ENCODE assay signal across 2 cellular contexts in genomic region chr2:48812376-48812775, GRCh38.
TF ChIP-seq lines count a peak whose summit lies in the region.

No MANE protein-coding gene starts in this region.

TF ChIP-seq in GM23338, 12 proteins besides CTCF, POLR2A, EP300 and RAD21:
- TF ChIP-seq, protein P1, sequence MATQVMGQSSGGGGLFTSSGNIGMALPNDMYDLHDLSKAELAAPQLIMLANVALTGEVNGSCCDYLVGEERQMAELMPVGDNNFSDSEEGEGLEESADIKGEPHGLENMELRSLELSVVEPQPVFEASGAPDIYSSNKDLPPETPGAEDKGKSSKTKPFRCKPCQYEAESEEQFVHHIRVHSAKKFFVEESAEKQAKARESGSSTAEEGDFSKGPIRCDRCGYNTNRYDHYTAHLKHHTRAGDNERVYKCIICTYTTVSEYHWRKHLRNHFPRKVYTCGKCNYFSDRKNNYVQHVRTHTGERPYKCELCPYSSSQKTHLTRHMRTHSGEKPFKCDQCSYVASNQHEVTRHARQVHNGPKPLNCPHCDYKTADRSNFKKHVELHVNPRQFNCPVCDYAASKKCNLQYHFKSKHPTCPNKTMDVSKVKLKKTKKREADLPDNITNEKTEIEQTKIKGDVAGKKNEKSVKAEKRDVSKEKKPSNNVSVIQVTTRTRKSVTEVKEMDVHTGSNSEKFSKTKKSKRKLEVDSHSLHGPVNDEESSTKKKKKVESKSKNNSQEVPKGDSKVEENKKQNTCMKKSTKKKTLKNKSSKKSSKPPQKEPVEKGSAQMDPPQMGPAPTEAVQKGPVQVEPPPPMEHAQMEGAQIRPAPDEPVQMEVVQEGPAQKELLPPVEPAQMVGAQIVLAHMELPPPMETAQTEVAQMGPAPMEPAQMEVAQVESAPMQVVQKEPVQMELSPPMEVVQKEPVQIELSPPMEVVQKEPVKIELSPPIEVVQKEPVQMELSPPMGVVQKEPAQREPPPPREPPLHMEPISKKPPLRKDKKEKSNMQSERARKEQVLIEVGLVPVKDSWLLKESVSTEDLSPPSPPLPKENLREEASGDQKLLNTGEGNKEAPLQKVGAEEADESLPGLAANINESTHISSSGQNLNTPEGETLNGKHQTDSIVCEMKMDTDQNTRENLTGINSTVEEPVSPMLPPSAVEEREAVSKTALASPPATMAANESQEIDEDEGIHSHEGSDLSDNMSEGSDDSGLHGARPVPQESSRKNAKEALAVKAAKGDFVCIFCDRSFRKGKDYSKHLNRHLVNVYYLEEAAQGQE (IDR thresholded peaks at IDR 0.05; ENCODE audit: unreplicated experiment): no peak
- TF ChIP-seq, protein P2, sequence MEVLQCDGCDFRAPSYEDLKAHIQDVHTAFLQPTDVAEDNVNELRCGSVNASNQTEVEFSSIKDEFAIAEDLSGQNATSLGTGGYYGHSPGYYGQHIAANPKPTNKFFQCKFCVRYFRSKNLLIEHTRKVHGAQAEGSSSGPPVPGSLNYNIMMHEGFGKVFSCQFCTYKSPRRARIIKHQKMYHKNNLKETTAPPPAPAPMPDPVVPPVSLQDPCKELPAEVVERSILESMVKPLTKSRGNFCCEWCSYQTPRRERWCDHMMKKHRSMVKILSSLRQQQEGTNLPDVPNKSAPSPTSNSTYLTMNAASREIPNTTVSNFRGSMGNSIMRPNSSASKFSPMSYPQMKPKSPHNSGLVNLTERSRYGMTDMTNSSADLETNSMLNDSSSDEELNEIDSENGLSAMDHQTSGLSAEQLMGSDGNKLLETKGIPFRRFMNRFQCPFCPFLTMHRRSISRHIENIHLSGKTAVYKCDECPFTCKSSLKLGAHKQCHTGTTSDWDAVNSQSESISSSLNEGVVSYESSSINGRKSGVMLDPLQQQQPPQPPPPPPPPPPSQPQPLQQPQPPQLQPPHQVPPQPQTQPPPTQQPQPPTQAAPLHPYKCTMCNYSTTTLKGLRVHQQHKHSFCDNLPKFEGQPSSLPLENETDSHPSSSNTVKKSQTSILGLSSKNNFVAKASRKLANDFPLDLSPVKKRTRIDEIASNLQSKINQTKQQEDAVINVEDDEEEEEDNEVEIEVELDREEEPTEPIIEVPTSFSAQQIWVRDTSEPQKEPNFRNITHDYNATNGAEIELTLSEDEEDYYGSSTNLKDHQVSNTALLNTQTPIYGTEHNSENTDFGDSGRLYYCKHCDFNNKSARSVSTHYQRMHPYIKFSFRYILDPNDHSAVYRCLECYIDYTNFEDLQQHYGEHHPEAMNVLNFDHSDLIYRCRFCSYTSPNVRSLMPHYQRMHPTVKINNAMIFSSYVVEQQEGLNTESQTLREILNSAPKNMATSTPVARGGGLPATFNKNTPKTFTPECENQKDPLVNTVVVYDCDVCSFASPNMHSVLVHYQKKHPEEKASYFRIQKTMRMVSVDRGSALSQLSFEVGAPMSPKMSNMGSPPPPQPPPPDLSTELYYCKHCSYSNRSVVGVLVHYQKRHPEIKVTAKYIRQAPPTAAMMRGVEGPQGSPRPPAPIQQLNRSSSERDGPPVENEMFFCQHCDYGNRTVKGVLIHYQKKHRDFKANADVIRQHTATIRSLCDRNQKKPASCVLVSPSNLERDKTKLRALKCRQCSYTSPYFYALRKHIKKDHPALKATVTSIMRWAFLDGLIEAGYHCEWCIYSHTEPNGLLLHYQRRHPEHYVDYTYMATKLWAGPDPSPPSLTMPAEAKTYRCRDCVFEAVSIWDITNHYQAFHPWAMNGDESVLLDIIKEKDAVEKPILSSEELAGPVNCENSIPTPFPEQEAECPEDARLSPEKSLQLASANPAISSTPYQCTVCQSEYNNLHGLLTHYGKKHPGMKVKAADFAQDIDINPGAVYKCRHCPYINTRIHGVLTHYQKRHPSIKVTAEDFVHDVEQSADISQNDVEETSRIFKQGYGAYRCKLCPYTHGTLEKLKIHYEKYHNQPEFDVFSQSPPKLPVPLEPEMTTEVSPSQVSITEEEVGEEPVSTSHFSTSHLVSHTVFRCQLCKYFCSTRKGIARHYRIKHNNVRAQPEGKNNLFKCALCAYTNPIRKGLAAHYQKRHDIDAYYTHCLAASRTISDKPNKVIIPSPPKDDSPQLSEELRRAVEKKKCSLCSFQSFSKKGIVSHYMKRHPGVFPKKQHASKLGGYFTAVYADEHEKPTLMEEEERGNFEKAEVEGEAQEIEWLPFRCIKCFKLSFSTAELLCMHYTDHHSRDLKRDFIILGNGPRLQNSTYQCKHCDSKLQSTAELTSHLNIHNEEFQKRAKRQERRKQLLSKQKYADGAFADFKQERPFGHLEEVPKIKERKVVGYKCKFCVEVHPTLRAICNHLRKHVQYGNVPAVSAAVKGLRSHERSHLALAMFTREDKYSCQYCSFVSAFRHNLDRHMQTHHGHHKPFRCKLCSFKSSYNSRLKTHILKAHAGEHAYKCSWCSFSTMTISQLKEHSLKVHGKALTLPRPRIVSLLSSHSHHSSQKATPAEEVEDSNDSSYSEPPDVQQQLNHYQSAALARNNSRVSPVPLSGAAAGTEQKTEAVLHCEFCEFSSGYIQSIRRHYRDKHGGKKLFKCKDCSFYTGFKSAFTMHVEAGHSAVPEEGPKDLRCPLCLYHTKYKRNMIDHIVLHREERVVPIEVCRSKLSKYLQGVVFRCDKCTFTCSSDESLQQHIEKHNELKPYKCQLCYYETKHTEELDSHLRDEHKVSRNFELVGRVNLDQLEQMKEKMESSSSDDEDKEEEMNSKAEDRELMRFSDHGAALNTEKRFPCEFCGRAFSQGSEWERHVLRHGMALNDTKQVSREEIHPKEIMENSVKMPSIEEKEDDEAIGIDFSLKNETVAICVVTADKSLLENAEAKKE (CRISPR knock-in tag; IDR thresholded peaks at IDR 0.05): peak; percentile 36; the same call in 1 of the 2 replicates
- TF ChIP-seq NANOG (IDR thresholded peaks at IDR 0.05; ENCODE audit: borderline replicate concordance): 0 out of 2 replicates have a peak, but pooled peaks have one; percentile 16

TF ChIP-seq in H1, 55 proteins besides CTCF, POLR2A, EP300 and RAD21:
- TF ChIP-seq, protein P3, sequence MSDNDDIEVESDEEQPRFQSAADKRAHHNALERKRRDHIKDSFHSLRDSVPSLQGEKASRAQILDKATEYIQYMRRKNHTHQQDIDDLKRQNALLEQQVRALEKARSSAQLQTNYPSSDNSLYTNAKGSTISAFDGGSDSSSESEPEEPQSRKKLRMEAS (IDR thresholded peaks at IDR 0.05): no peak
- TF ChIP-seq SRF (IDR thresholded peaks at IDR 0.05; ENCODE audit: low read depth, low read length) (no peak), BACH1 (IDR thresholded peaks at IDR 0.05; ENCODE audit: low read length) (no peak), TEAD4 (IDR thresholded peaks at IDR 0.05; ENCODE audit: low read depth, low read length) (no peak), HDAC6 (IDR thresholded peaks at IDR 0.05; ENCODE audit: low read depth, low read length) (no peak), JUN (IDR thresholded peaks at IDR 0.05; ENCODE audit: low read depth, low read length) (no peak), CBX5 (IDR thresholded peaks at IDR 0.05; ENCODE audit: low read depth, low read length) (no peak), MAFK (IDR thresholded peaks at IDR 0.05; ENCODE audit: low read depth, low read length) (no peak)
- TF ChIP-seq, protein P4, sequence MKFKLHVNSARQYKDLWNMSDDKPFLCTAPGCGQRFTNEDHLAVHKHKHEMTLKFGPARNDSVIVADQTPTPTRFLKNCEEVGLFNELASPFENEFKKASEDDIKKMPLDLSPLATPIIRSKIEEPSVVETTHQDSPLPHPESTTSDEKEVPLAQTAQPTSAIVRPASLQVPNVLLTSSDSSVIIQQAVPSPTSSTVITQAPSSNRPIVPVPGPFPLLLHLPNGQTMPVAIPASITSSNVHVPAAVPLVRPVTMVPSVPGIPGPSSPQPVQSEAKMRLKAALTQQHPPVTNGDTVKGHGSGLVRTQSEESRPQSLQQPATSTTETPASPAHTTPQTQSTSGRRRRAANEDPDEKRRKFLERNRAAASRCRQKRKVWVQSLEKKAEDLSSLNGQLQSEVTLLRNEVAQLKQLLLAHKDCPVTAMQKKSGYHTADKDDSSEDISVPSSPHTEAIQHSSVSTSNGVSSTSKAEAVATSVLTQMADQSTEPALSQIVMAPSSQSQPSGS (IDR thresholded peaks at IDR 0.05; ENCODE audit: low read length): no peak
- TF ChIP-seq, protein P5, sequence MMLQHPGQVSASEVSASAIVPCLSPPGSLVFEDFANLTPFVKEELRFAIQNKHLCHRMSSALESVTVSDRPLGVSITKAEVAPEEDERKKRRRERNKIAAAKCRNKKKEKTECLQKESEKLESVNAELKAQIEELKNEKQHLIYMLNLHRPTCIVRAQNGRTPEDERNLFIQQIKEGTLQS (IDR thresholded peaks at IDR 0.05; ENCODE audit: insufficient read depth, low read depth, low read length): no peak
TF ChIP-seq in H1: peak in this region for 0.
